In genomic region chr1:2867087-2867425, GRCh38 we compare ENCODE assay signal across 19 cellular contexts.
A peak's percentile ranks its signal among the peaks of the same experiment; 100 is the strongest.
DNase-seq lines count a peak whose midpoint lies in the region; ATAC-seq, FAIRE-seq and TF ChIP-seq lines count a peak whose summit lies in the region.
"Had no signal": no experiment of that assay in that cellular context is flagged by ENCODE, and none has a peak within 500 bp of the region (broad histone marks: within the 10 kb centered on the region; RNA-seq: fewer than 3 reads in every experiment).

No MANE protein-coding gene starts in this region.

- intact Hi-C loops in Right ventricle myocardium inferior (cut with DNase I) (no loop called here), kidney (cut with DNase I) (no loop called here)

- no peak for FAIRE-seq in kidney (lab: Jason Lieb, UNC)
- FAIRE-seq: A204.1, GM12891, GM18507 had no signal

- H3K27ac ChIP-seq in right atrium auricular region (no peak overlapping the region), kidney (ENCODE audit: low read depth in 2 of 2, low read length in 2 of 2) (no peak overlapping the region), neuronal stem cell (replicated peaks; ENCODE audit: low read length) (no peak overlapping the region)
- H3K27ac ChIP-seq: 22Rv1, BLaER1, C4-2B had no signal

- peak overlapping the region; percentile 38 for H2BK15ac ChIP-seq in neuronal stem cell (ENCODE audit: low read length)

- no peak overlapping the region for H3K23ac ChIP-seq in neuronal stem cell (ENCODE audit: low read depth, low read length, poor library complexity)

- no CpG with 5 or more reads among the region's 11 CpGs for WGBS in neuronal stem cell (ENCODE audit: extremely low coverage in 2 of 2, insufficient read length in 2 of 2, insufficient replicate concordance in 1 of 2), 2 donors

- H3K9ac ChIP-seq in kidney (ENCODE audit: low read length in 2 of 2) (no peak overlapping the region), neuronal stem cell (ENCODE audit: low read depth, low read length, poor library complexity) (no peak overlapping the region)
- H3K9ac ChIP-seq: BLaER1 had no signal

- no peak overlapping the region for H3K18ac ChIP-seq in neuronal stem cell (ENCODE audit: low read length)

- no peaks in the 10 kb centered on the region for H3K79me1 ChIP-seq in neuronal stem cell (ENCODE audit: low read depth, low read length)

- no peak overlapping the region for H2BK12ac ChIP-seq in neuronal stem cell (ENCODE audit: low read length)

- H3K4me3 ChIP-seq in right atrium auricular region (no peak overlapping the region), kidney (ENCODE audit: low read length in 2 of 2) (no peak overlapping the region), neuronal stem cell (ENCODE audit: low read length in 2 of 2) (no peak overlapping the region)
- H3K4me3 ChIP-seq: BLaER1, GM23338 had no signal

- TF ChIP-seq CTCF in right atrium auricular region (IDR thresholded peaks at IDR 0.05) (no peak), kidney (IDR thresholded peaks at IDR 0.05; ENCODE audit: borderline replicate concordance, extremely low read depth, insufficient read depth) (no peak)

- H2BK120ac ChIP-seq in neuronal stem cell (ENCODE audit: low read depth, low read length): peak overlapping the region; percentile 41

- H3K4me1 ChIP-seq in right atrium auricular region: no peaks in the 10 kb centered on the region
- H3K4me1 ChIP-seq in kidney (ENCODE audit: control insufficient read depth in 1 of 2, insufficient read depth in 1 of 2, low read depth in 1 of 2, low read length in 2 of 2): no peaks in the 10 kb centered on the region
- H3K4me1 ChIP-seq in neuronal stem cell (ENCODE audit: control insufficient read depth in 2 of 2, insufficient read depth in 1 of 2, low read depth in 1 of 2, low read length in 2 of 2): no peaks in the 10 kb centered on the region

- H3K27me3 ChIP-seq in right atrium auricular region: peaks cover 2 to 5% of the 10 kb centered on the region in 2 donors
- peaks cover 0 to 29% (median 0%) of the 10 kb centered on the region in 3 experiments for H3K27me3 ChIP-seq in neuronal stem cell (ENCODE audit: control insufficient read depth in 3 of 3, insufficient read depth in 3 of 3, low read depth in 1 of 3, low read length in 3 of 3)

- H4K91ac ChIP-seq in neuronal stem cell (ENCODE audit: low read depth, low read length, poor library complexity): no peak overlapping the region

- H3K9me3 ChIP-seq in right atrium auricular region (peaks cover 10 to 19% of the 10 kb centered on the region in 2 donors), kidney (ENCODE audit: control insufficient read depth in 1 of 2, low read length in 2 of 2) (peaks cover 0 to 16% of the 10 kb centered on the region in 2 donors), neuronal stem cell (replicated peaks in 1 of 2; ENCODE audit: control insufficient read depth in 2 of 2, insufficient read depth in 1 of 2, low read depth in 1 of 2, low read length in 2 of 2) (peaks cover 9 to 14% of the 10 kb centered on the region in 2 donors)

- ATAC-seq in Right ventricle myocardium inferior: no peak
- ATAC-seq: CD8-positive, alpha-beta T cell; GM23338 had no signal

- H4K8ac ChIP-seq in neuronal stem cell (ENCODE audit: low read depth, low read length): no peak overlapping the region

- no peak overlapping the region for H2AFZ ChIP-seq in neuronal stem cell (ENCODE audit: low read length)
- H2AFZ ChIP-seq: GM23338 had no signal

- peak overlapping the region; percentile 36 for H2AK5ac ChIP-seq in neuronal stem cell (ENCODE audit: low read depth, low read length)

- DNase-seq in Right ventricle myocardium inferior (ENCODE audit: missing footprints) (peak; percentile 33), right atrium auricular region (ENCODE audit: low spot score) (no peak), kidney (peak; percentile 48), neuronal stem cell (ENCODE audit: low spot score) (no peak), COLO668 (lab: John Stamatoyannopoulos, UW; ENCODE audit: unreplicated experiment) (no peak), NCI-H2227 treated with DMSO at 0.1 percent for 48 hours (lab: John Stamatoyannopoulos, UW) (no peak)
- DNase-seq: CD4-positive, CD25-positive, alpha-beta regulatory T cell; CD8-positive, alpha-beta T cell; DMS53; DMS79 treated with DMSO at 0.1 percent for 48 hours; GF-D8; H9 had no signal

- H3K36me3 ChIP-seq in right atrium auricular region (no peaks in the 10 kb centered on the region), kidney (ENCODE audit: control insufficient read depth in 1 of 2, insufficient read depth in 2 of 2, low read length in 2 of 2) (no peaks in the 10 kb centered on the region), neuronal stem cell (replicated peaks in 1 of 2; ENCODE audit: control insufficient read depth in 2 of 2, insufficient read depth in 2 of 2, low read length in 2 of 2) (no peaks in the 10 kb centered on the region)
- H3K36me3 ChIP-seq: BLaER1 had no signal

- no peak overlapping the region for H3K4ac ChIP-seq in neuronal stem cell (ENCODE audit: low read length)

- H3K4me2 ChIP-seq in neuronal stem cell (ENCODE audit: insufficient read depth, low read length, poor library complexity, severe bottlenecking): no peak overlapping the region
- H3K4me2 ChIP-seq: BLaER1, GM23338 had no signal

- H3K14ac ChIP-seq in neuronal stem cell (ENCODE audit: low read length): peak overlapping the region; percentile 94

- H2BK5ac ChIP-seq in neuronal stem cell (ENCODE audit: low read length): peak overlapping the region; percentile 35

Comparison
In these comparisons a context has a peak if more than half of its experiments do, and no peak if none do; other contexts are left out.
1. DNase-seq: peak in Right ventricle myocardium inferior (single experiment) and kidney (single experiment); none in right atrium auricular region (single experiment), neuronal stem cell (single experiment), COLO668 (single experiment) and NCI-H2227 treated with DMSO at 0.1 percent for 48 hours (single experiment).